ENCODE assay signal across 25 cellular contexts in genomic region chr1:233723387-233723786, GRCh38.
"Had no signal": no experiment of that assay in that cellular context is flagged by ENCODE, and none has a peak within 500 bp of the region (broad histone marks: within the 10 kb centered on the region; RNA-seq: fewer than 3 reads in every experiment).

No MANE protein-coding gene starts in this region.

- H3K9me3 ChIP-seq: colonic mucosa had no signal

- H3K4me1 ChIP-seq: colonic mucosa had no signal

- H3K36me3 ChIP-seq: brain microvascular endothelial cell, colonic mucosa had no signal

- H3K4me1 Mint-ChIP-seq: activated T-helper 17 cell treated with anti-CD3 and anti-CD28 coated beads, Interleukin-2, amount 50 U/mL, for 72 hours had no signal

- H3K27ac Mint-ChIP-seq: activated CD8-positive, alpha-beta T cell treated with anti-CD3 and anti-CD28 coated beads for 36 hours; activated naive CD8-positive, alpha-beta T cell; activated T-helper 17 cell treated with anti-CD3 and anti-CD28 coated beads, Interleukin-2, amount 50 U/mL, for 72 hours had no signal

- H3K27ac ChIP-seq: brain microvascular endothelial cell, colonic mucosa, epithelial cell of prostate had no signal

- H3K27me3 ChIP-seq: brain microvascular endothelial cell, colonic mucosa had no signal

- H3K4me3 Mint-ChIP-seq: activated CD8-positive, alpha-beta T cell treated with anti-CD3 and anti-CD28 coated beads for 36 hours; activated naive CD8-positive, alpha-beta T cell; activated T-cell treated with anti-CD3 and anti-CD28 coated beads, Interleukin-2, amount 50 U/mL, for 4 hours; activated T-helper 17 cell treated with anti-CD3 and anti-CD28 coated beads, Interleukin-2, amount 50 U/mL, for 72 hours had no signal

- H3K4me3 ChIP-seq: colonic mucosa had no signal

- DNase-seq: activated CD4-positive, alpha-beta T cell treated with anti-CD3 and anti-CD28 coated beads for 1 hour; activated CD4-positive, alpha-beta T cell treated with anti-CD3 and anti-CD28 coated beads for 4 hours; activated CD4-positive, alpha-beta T cell treated with anti-CD3 and anti-CD28 coated beads, Interleukin-2, amount 50 U/mL, for 1 hour; activated CD4-positive, alpha-beta T cell treated with anti-CD3 and anti-CD28 coated beads, Interleukin-2, amount 50 U/mL, for 48 hours; activated CD4-positive, CD25-positive, alpha-beta regulatory T cell; activated CD8-positive, alpha-beta memory T cell treated with anti-CD3 and anti-CD28 coated beads for 24 hours; activated CD8-positive, alpha-beta T cell treated with anti-CD3 and anti-CD28 coated beads for 36 hours; activated effector memory CD4-positive, alpha-beta T cell treated with Interleukin-2 at 50 U/mL for 16 hours; activated gamma-delta T cell treated with Interleukin-2 at 50 U/mL for 16 hours; activated naive CD4-positive, alpha-beta T cell treated with anti-CD3 and anti-CD28 coated beads, Interleukin-2, amount 50 U/mL, for 16 hours; activated naive CD4-positive, alpha-beta T cell treated with Interleukin-2 at 50 U/mL for 16 hours; activated T-cell treated with anti-CD3 and anti-CD28 coated beads, Interleukin-2, amount 50 U/mL, for 4 hours; amniotic stem cell; anterior cingulate cortex; brain microvascular endothelial cell; central memory CD4-positive, alpha-beta T cell; cerebellar nuclear complex; colonic mucosa; effector CD8-positive, alpha-beta T cell; foreskin fibroblast; glutamatergic neuron; T-helper 2 cell had no signal

- ATAC-seq: activated CD8-positive, alpha-beta T cell treated with anti-CD3 and anti-CD28 coated beads for 36 hours; activated T-cell treated with anti-CD3 and anti-CD28 coated beads, Interleukin-2, amount 50 U/mL, for 4 hours; activated T-helper 17 cell treated with anti-CD3 and anti-CD28 coated beads, Interleukin-2, amount 50 U/mL, for 72 hours had no signal

- H3K36me3 Mint-ChIP-seq: activated naive CD8-positive, alpha-beta T cell had no signal

- H3K9me3 Mint-ChIP-seq: activated CD8-positive, alpha-beta T cell treated with anti-CD3 and anti-CD28 coated beads for 36 hours; activated T-cell treated with anti-CD3 and anti-CD28 coated beads, Interleukin-2, amount 50 U/mL, for 4 hours; activated T-helper 17 cell treated with anti-CD3 and anti-CD28 coated beads, Interleukin-2, amount 50 U/mL, for 72 hours had no signal
